In the genomic region with DNA sequence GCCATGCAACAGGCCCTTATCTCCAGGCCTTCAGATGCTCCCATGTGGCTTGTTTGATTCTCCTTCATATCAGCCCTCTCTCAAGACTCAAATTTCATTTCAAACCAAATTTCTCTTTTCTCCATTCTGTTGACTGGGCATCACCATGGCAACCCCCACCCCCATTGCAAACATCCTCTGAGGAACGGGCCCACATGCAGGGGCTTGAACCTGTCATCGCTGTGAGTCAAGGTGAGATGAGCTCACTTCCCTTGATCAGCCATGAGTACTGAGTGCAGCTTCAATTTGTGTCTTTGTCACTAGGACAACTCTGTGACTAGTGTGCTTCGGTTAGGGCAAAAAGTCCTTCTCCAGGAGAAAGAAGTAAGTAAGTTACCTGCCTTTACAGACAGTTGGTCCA, we compare ENCODE assay signal across 12 cellular contexts. TPM values are rescaled to one million over a fixed set of nuclear protein-coding genes. Genes with fewer than 3 reads are reported as not detected.
A peak's percentile ranks its signal among the peaks of the same experiment; 100 is the strongest.
DNase-seq lines count a peak whose midpoint lies in the region; TF ChIP-seq lines count a peak whose summit lies in the region.
"Had no signal": no experiment of that assay in that cellular context is flagged by ENCODE, and none has a peak within 500 bp of the region (broad histone marks: within the 10 kb centered on the region; RNA-seq: fewer than 3 reads in every experiment).

No MANE protein-coding gene starts in this region.

- H3K4me1 ChIP-seq in esophagus squamous epithelium (peaks cover 13 to 38% (median 20%) of the 10 kb centered on the region in 3 donors), adrenal gland (replicated peaks in 1 of 2) (no peaks in the 10 kb centered on the region)

- TF ChIP-seq POLR2A in esophagus squamous epithelium (IDR thresholded peaks at IDR 0.05) (no peak), adrenal gland (IDR thresholded peaks at IDR 0.05) (no peak)

- intact Hi-C loops in esophagus squamous epithelium (cut with DNase I) (no loop called here), adrenal gland (cut with DNase I) (no loop called here)

- DNase-seq in DMS53 (lab: John Stamatoyannopoulos, UW): peak; percentile 68
- DNase-seq in DMS53 treated with DMSO at 0.1 percent for 48 hours (lab: John Stamatoyannopoulos, UW; ENCODE audit: unreplicated experiment): no peak
- DNase-seq in activated CD4-positive, alpha-beta T cell treated with anti-CD3 and anti-CD28 coated beads for 48 hours: peak; percentile 75
- DNase-seq in esophagus squamous epithelium (lab: John Stamatoyannopoulos, UW): no peak
- peak in 2 of 3 experiments; percentile 20 to 36 for DNase-seq in stimulated activated CD4-positive, alpha-beta T cell treated with anti-CD3 and anti-CD28 coated beads, TNF-alpha, amount 100 ng/mL, for 24 hours (ENCODE audit: low read depth in 3 of 3)
- DNase-seq in SHP77 (lab: John Stamatoyannopoulos, UW): no peak
- DNase-seq in NCI-H2107 treated with DMSO at 0.1 percent for 48 hours (lab: John Stamatoyannopoulos, UW; ENCODE audit: unreplicated experiment): no peak
- DNase-seq in adrenal gland: no peak
- DNase-seq: 8988T, DMS79, immature natural killer cell, T1000 had no signal

- H3K9me3 ChIP-seq in esophagus squamous epithelium (no peaks in the 10 kb centered on the region), adrenal gland (replicated peaks in 1 of 3) (no peaks in the 10 kb centered on the region)

- no peak for TF ChIP-seq CTCF in esophagus squamous epithelium (IDR thresholded peaks at IDR 0.05)
- no peak for TF ChIP-seq CTCF in adrenal gland (IDR thresholded peaks at IDR 0.05)

- 28 to 86% methylated on average over 1 to 3 of the region's 3 CpGs for WGBS in esophagus squamous epithelium, 2 donors
- 75 to 88% (median 81%) methylated on average over 3 of the region's 3 CpGs for WGBS in adrenal gland, 4 donors

- H3K4me3 ChIP-seq in esophagus squamous epithelium: no peak overlapping the region
- no peak overlapping the region for H3K4me3 ChIP-seq in adrenal gland

- H3K36me3 ChIP-seq in esophagus squamous epithelium: no peaks in the 10 kb centered on the region
- no peaks in the 10 kb centered on the region for H3K36me3 ChIP-seq in adrenal gland (replicated peaks in 1 of 2)

- H3K27ac ChIP-seq in esophagus squamous epithelium: peak overlapping the region in 3 of 4 donors; percentile 54 to 79 (median 69)
- no peak overlapping the region for H3K27ac ChIP-seq in adrenal gland

- H3K27me3 ChIP-seq in esophagus squamous epithelium (no peaks in the 10 kb centered on the region), adrenal gland (no peaks in the 10 kb centered on the region)

RNA-seq across cellular contexts. Expression of gene CALML3, which starts 41.8 kb away (rescaled TPM):
- 100 to 1,000 TPM; 196 to 799 (median 315) TPM for total RNA-seq in esophagus squamous epithelium
- total RNA-seq in adrenal gland: not detected
- under 1 TPM in 1 of 3 donors, not detected in 2; 0.07 TPM for polyA plus RNA-seq in adrenal gland
- polyA plus RNA-seq: immature natural killer cell had no signal

Comparison
In these comparisons a context has a peak if more than half of its experiments do, and no peak if none do; other contexts are left out.
1. DNase-seq: peak in DMS53 (single experiment), activated CD4-positive, alpha-beta T cell treated with anti-CD3 and anti-CD28 coated beads for 48 hours (single experiment) and stimulated activated CD4-positive, alpha-beta T cell treated with anti-CD3 and anti-CD28 coated beads, TNF-alpha, amount 100 ng/mL, for 24 hours (2 of 3); none in DMS53 treated with DMSO at 0.1 percent for 48 hours (single experiment), esophagus squamous epithelium (single experiment), SHP77 (0 of 2), NCI-H2107 treated with DMSO at 0.1 percent for 48 hours (single experiment) and adrenal gland (0 of 7).
2. H3K27ac ChIP-seq: peak in esophagus squamous epithelium (3 of 4); none in adrenal gland (0 of 5).
3. RNA of gene CALML3, which starts 41.8 kb away (total RNA-seq): 196 to 799 TPM in esophagus squamous epithelium; not detected in adrenal gland; every median in the first group is over 100 times any median in the second.